ENCODE assay signal across 14 cellular contexts in the genomic region with DNA sequence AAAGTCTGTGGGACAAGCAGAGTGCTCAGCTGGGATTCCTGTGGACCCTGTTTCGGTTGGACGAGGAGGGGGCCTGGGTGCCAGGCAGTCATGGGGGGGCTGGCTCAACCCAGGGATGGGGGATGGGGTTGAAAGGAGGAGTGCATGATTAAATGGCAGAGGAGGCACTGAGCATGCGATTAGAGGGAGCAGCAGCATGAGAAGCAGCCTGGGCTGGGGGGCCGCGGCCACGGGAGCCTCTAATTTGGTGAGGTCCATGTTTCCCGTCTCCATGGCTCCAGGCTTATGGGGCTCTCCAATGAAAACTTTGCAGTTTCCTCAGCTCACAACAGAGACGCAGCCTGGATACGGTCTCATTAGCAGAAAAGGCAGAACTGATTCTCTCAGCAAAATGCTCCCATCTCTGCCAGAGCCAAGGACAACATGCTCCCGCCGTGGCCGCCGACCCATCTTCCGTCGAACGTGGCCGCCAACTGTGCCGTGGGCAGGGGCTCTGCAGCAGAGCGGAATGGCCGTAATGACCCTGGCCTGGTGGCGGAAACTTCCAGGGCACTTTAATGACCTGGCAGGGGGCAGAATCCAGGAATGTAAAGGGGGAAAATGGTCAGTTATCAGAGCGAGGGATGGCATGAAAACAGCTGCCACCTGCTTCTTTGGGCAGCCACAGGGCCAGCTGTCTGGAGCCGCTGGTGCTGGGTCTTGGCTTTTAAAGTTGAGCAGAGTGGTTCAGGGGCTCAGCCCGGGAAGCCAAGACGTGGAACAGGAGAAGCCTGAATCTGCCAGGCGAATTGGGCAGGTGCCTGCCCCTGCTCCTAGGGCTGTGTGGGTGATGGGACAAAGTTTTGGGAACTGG.
"Had no signal": no experiment of that assay in that cellular context is flagged by ENCODE, and none has a peak within 500 bp of the region (broad histone marks: within the 10 kb centered on the region; RNA-seq: fewer than 3 reads in every experiment).

No MANE protein-coding gene starts in this region.

- DNase-seq: activated CD4-positive, alpha-beta memory T cell treated with anti-CD3 and anti-CD28 coated beads for 36 hours; activated gamma-delta T cell treated with Interleukin-2 at 50 U/mL for 16 hours; activated T-cell treated with anti-CD3 and anti-CD28 coated beads for 4 hours; cortex of kidney; effector CD4-positive, alpha-beta T cell; mesendoderm; stimulated activated naive CD8-positive, alpha-beta T cell treated with anti-CD3 and anti-CD28 coated beads, Interleukin-15, Interleukin-2, amounts not matched to agents 100 U/mL and 50 U/mL, for 24 hours had no signal

- ATAC-seq: natural killer cell treated with Interleukin-12 subunit alpha and Interleukin-12 subunit beta and Interleukin-15 and Interleukin-18, amount 100 ng/mL, for 72 hours; stimulated activated naive CD8-positive, alpha-beta T cell treated with anti-CD3 and anti-CD28 coated beads, Interleukin-15, Interleukin-2, amounts not matched to agents 100 U/mL and 50 U/mL, for 24 hours had no signal

- H3K27ac ChIP-seq: hepatocyte, parathyroid adenoma, suprapubic skin had no signal

- H3K4me1 Mint-ChIP-seq: central memory CD8-positive, alpha-beta T cell had no signal

- H3K36me3 Mint-ChIP-seq: activated CD4-positive, alpha-beta memory T cell treated with anti-CD3 and anti-CD28 coated beads for 36 hours; activated naive CD8-positive, alpha-beta T cell had no signal

- H3K4me3 ChIP-seq: hepatocyte, suprapubic skin had no signal

- H3K9me3 Mint-ChIP-seq: activated CD4-positive, alpha-beta memory T cell treated with anti-CD3 and anti-CD28 coated beads for 36 hours had no signal

- H3K4me3 Mint-ChIP-seq: activated CD4-positive, alpha-beta memory T cell treated with anti-CD3 and anti-CD28 coated beads for 36 hours; activated naive CD8-positive, alpha-beta T cell; activated T-helper 1 cell treated with anti-CD3 and anti-CD28 coated beads, Interleukin-12 subunit alpha, Interleukin-12 subunit beta, Interleukin-2, Interleukin-4 antibody, amounts not matched to agents 30 ng/mL and 10 ng/mL and 1 ng/mL, durations not matched to agents 14 hours and 24 hours and 36 hours; central memory CD8-positive, alpha-beta T cell; natural killer cell treated with Interleukin-12 subunit alpha and Interleukin-12 subunit beta and Interleukin-15 and Interleukin-18, amount 100 ng/mL, for 72 hours had no signal

- H3K4me1 ChIP-seq: parathyroid adenoma, suprapubic skin had no signal

- H3K9me3 ChIP-seq: suprapubic skin had no signal

- H3K27me3 ChIP-seq: hepatocyte had no signal

- H3K27ac Mint-ChIP-seq: activated CD4-positive, alpha-beta memory T cell treated with anti-CD3 and anti-CD28 coated beads for 36 hours; activated naive CD8-positive, alpha-beta T cell; natural killer cell treated with Interleukin-12 subunit alpha and Interleukin-12 subunit beta and Interleukin-15 and Interleukin-18, amount 100 ng/mL, for 72 hours had no signal
